9 cellular contexts compared by ENCODE assay signal in genomic region chr15:81304226-81304625, GRCh38. TPM values are rescaled to one million over a fixed set of nuclear protein-coding genes. Genes with fewer than 3 reads are reported as not detected.
DNase-seq lines count a peak whose midpoint lies in the region; ATAC-seq and TF ChIP-seq lines count a peak whose summit lies in the region.
"Had no signal": no experiment of that assay in that cellular context is flagged by ENCODE, and none has a peak within 500 bp of the region (broad histone marks: within the 10 kb centered on the region; RNA-seq: fewer than 3 reads in every experiment).

No MANE protein-coding gene starts in this region.

- H3K9ac ChIP-seq in PC-3 (ENCODE audit: low read length) = no peak overlapping the region

- no peak; the same call in 1 of the 2 replicates for ATAC-seq in PC-3
- no peak for ATAC-seq in GM18505 (IDR thresholded peaks at IDR 0.05; ENCODE audit: unreplicated experiment)
- ATAC-seq in GM21423 (IDR thresholded peaks at IDR 0.05; ENCODE audit: unreplicated experiment) = no peak
- ATAC-seq: Panc1 had no signal

- H3K4me3 ChIP-seq in PC-3 (ENCODE audit: low read length) (no peak overlapping the region), neutrophil (ENCODE audit: low read depth in 1 of 2, low read length in 1 of 2) (no peak overlapping the region)

- H3K4me2 ChIP-seq in PC-3 (ENCODE audit: low read length) = no peak overlapping the region

- no peaks in the 10 kb centered on the region for H3K9me2 ChIP-seq in PC-3 (replicated peaks; ENCODE audit: low read length)

- peaks cover 41% of the 10 kb centered on the region for H3K36me3 Mint-ChIP-seq in endothelial cell (ENCODE audit: low read depth, unreplicated experiment)

- peak overlapping the region; percentile 27 for H3K4me3 Mint-ChIP-seq in endothelial cell (ENCODE audit: unreplicated experiment)

- BruUV-seq in PC-3 (replicated peaks; lab: Mats Ljungman, UMichigan) = no TSS peak

- H3K27me3 Mint-ChIP-seq in endothelial cell (ENCODE audit: unreplicated experiment) = peaks cover 4% of the 10 kb centered on the region

- no peaks in the 10 kb centered on the region for H3K27me3 ChIP-seq in PC-3 (ENCODE audit: low read length)
- no peaks in the 10 kb centered on the region for H3K27me3 ChIP-seq in neutrophil

- POLR2A ChIA-PET in PC-3 (lab: Charles Lee; ENCODE audit: unreplicated experiment) = no interaction called here

- DNase-seq in Daoy (ENCODE audit: low read depth) (peak; percentile 35), PC-3 (no peak), endothelial cell (ENCODE audit: low spot score) (no peak), NCI-H446 (lab: John Stamatoyannopoulos, UW) (no peak), amniotic stem cell (lab: John Stamatoyannopoulos, UW) (no peak)

- H3F3A ChIP-seq in PC-3 (ENCODE audit: low read length, unreplicated experiment) = no peaks in the 10 kb centered on the region

- no peak overlapping the region for H3K27ac ChIP-seq in PC-3 (ENCODE audit: low read length)
- peak overlapping the region; percentile 96 for H3K27ac ChIP-seq in neutrophil

- H3K36me3 ChIP-seq in PC-3 (ENCODE audit: low read depth, low read length) (no peaks in the 10 kb centered on the region), neutrophil (peaks cover 100% of the 10 kb centered on the region)

- no peaks in the 10 kb centered on the region for H4K20me1 ChIP-seq in PC-3 (ENCODE audit: low read length)

- H3K79me2 ChIP-seq in PC-3 (ENCODE audit: low read length) = no peaks in the 10 kb centered on the region

- intact Hi-C loops in PC-3 (cut with micrococcal nuclease) = no loop called here

- no peaks in the 10 kb centered on the region for H3K9me3 ChIP-seq in PC-3 (ENCODE audit: low read length)
- no peaks in the 10 kb centered on the region for H3K9me3 ChIP-seq in neutrophil

- no peaks in the 10 kb centered on the region for H3K4me1 ChIP-seq in PC-3 (ENCODE audit: insufficient read depth, low read length)
- peaks cover 59 to 62% of the 10 kb centered on the region in 2 experiments for H3K4me1 ChIP-seq in neutrophil (ENCODE audit: control insufficient read depth in 1 of 2, insufficient read depth in 1 of 2, low read depth in 1 of 2, low read length in 1 of 2)

- TF ChIP-seq POLR2A in GM18505 (IDR thresholded peaks at IDR 0.05; ENCODE audit: borderline replicate concordance, extremely low read depth, insufficient read depth, insufficient read length) = no peak

- no peaks in the 10 kb centered on the region for H3K9me3 Mint-ChIP-seq in endothelial cell (ENCODE audit: unreplicated experiment)

- no peak for TF ChIP-seq CTCF in PC-3 (conservative IDR thresholded peaks at IDR 0.05; ENCODE audit: low read depth, low read length)
- no peak for TF ChIP-seq CTCF in endothelial cell (IDR thresholded peaks at IDR 0.05; ENCODE audit: unreplicated experiment)
- TF ChIP-seq CTCF in neutrophil (IDR thresholded peaks at IDR 0.05) = no peak

- CTCF ChIA-PET in PC-3 (lab: Charles Lee) = no interaction called here

- no peak overlapping the region for H3K27ac Mint-ChIP-seq in endothelial cell (ENCODE audit: unreplicated experiment)

- H2AFZ ChIP-seq in PC-3 (ENCODE audit: low read length) = peak overlapping the region; percentile 36

- H3K4me1 Mint-ChIP-seq in endothelial cell (ENCODE audit: unreplicated experiment) = peaks cover 18% of the 10 kb centered on the region

RNA-seq across cellular contexts. Expression of gene STARD5, which starts 19.7 kb away (rescaled TPM):
- total RNA-seq in Daoy (2014; rRNA removed; shearing (Covaris generic)) = 1.7 TPM in 1 of 2 replicates, not detected in the other
- total RNA-seq in PC-3 (2014; rRNA removed) = 3.3 and 5.9 TPM in 2 replicates
- 7.3 TPM for total RNA-seq in endothelial cell (ENCODE audit: unreplicated experiment)
